ENCODE assay signal across 17 cellular contexts in genomic region chr18:14769381-14769780, GRCh38. TPM values are rescaled to one million over a fixed set of nuclear protein-coding genes. Genes with fewer than 3 reads are reported as not detected.
A peak's percentile ranks its signal among the peaks of the same experiment; 100 is the strongest.
DNase-seq lines count a peak whose midpoint lies in the region; ATAC-seq lines count a peak whose summit lies in the region.
"Had no signal": no experiment of that assay in that cellular context is flagged by ENCODE, and none has a peak within 500 bp of the region (broad histone marks: within the 10 kb centered on the region; RNA-seq: fewer than 3 reads in every experiment).

No MANE protein-coding gene starts in this region.

- peaks cover 8% of the 10 kb centered on the region for H3K4me1 Mint-ChIP-seq in activated T-cell treated with anti-CD3 and anti-CD28 coated beads, Interleukin-2, amount 50 U/mL, for 72 hours (ENCODE audit: low read depth)
- H3K4me1 Mint-ChIP-seq: CD14-positive monocyte; CD4-positive, alpha-beta memory T cell had no signal

- DNase-seq in activated T-cell treated with anti-CD3 and anti-CD28 coated beads, Interleukin-2, amount 50 U/mL, for 72 hours, result no peak
- DNase-seq in activated T-cell treated with anti-CD3 and anti-CD28 coated beads, Interleukin-2, amount 50 U/mL, for 1 hour, result no peak
- DNase-seq in NCI-H524 (lab: John Stamatoyannopoulos, UW) (peak; percentile 3 to 50), myocyte (ENCODE audit: low read depth) (peak; percentile 46), OCI-M2 (lab: John Stamatoyannopoulos, UW; ENCODE audit: unreplicated experiment) (no peak), NCI-H774 (lab: John Stamatoyannopoulos, UW) (no peak)
- DNase-seq: CD4-positive, alpha-beta memory T cell; DMS153; DMS79; GDM1; GM23248; HCEC 1CT had no signal

- no peaks in the 10 kb centered on the region for H3K9me3 Mint-ChIP-seq in activated T-cell treated with anti-CD3 and anti-CD28 coated beads, Interleukin-2, amount 50 U/mL, for 72 hours
- H3K9me3 Mint-ChIP-seq: CD4-positive, alpha-beta memory T cell had no signal

- H3K4me3 Mint-ChIP-seq in activated T-cell treated with anti-CD3 and anti-CD28 coated beads, Interleukin-2, amount 50 U/mL, for 72 hours, result no peak overlapping the region
- H3K4me3 Mint-ChIP-seq: CD14-positive monocyte; CD4-positive, alpha-beta memory T cell had no signal

- peak overlapping the region; percentile 6 for H3K27ac Mint-ChIP-seq in activated T-cell treated with anti-CD3 and anti-CD28 coated beads, Interleukin-2, amount 50 U/mL, for 72 hours

- H3K36me3 Mint-ChIP-seq in activated T-cell treated with anti-CD3 and anti-CD28 coated beads, Interleukin-2, amount 50 U/mL, for 72 hours (ENCODE audit: insufficient read depth in 2 of 2), result no peaks in the 10 kb centered on the region
- H3K36me3 Mint-ChIP-seq: CD14-positive monocyte; CD4-positive, alpha-beta memory T cell had no signal

- H3K27me3 Mint-ChIP-seq in activated T-cell treated with anti-CD3 and anti-CD28 coated beads, Interleukin-2, amount 50 U/mL, for 72 hours (ENCODE audit: low read depth), result no peaks in the 10 kb centered on the region

- ATAC-seq in activated T-cell treated with anti-CD3 and anti-CD28 coated beads, Interleukin-2, amount 50 U/mL, for 72 hours (replicated peaks in 1 of 2), result no peak
- no peak for ATAC-seq in HG02588 (IDR thresholded peaks at IDR 0.05; ENCODE audit: unreplicated experiment)
- ATAC-seq in GM21423 (IDR thresholded peaks at IDR 0.05; ENCODE audit: unreplicated experiment), result no peak

RNA-seq across cellular contexts. Expression of gene ANKRD30B, which starts 21.4 kb away (rescaled TPM):
- total RNA-seq in activated T-cell treated with anti-CD3 and anti-CD28 coated beads, Interleukin-2, amount 50 U/mL, for 72 hours, result not detected
- 0.88 and 1.6 TPM in 2 replicates for total RNA-seq in myocyte
- 2.5 TPM for polyA plus RNA-seq in myocyte (2012)
- total RNA-seq: A673; CD4-positive, alpha-beta memory T cell; GM23248 had no signal
- polyA plus RNA-seq: AG04450, CD14-positive monocyte, GM23248 had no signal

Comparison
In these comparisons a context has a peak if more than half of its experiments do, and no peak if none do; other contexts are left out.
1. DNase-seq: peak in NCI-H524 (2 of 2) and myocyte (single experiment); none in activated T-cell treated with anti-CD3 and anti-CD28 coated beads, Interleukin-2, amount 50 U/mL, for 72 hours (0 of 2), activated T-cell treated with anti-CD3 and anti-CD28 coated beads, Interleukin-2, amount 50 U/mL, for 1 hour (single experiment), OCI-M2 (single experiment) and NCI-H774 (single experiment).